In the genomic region with DNA sequence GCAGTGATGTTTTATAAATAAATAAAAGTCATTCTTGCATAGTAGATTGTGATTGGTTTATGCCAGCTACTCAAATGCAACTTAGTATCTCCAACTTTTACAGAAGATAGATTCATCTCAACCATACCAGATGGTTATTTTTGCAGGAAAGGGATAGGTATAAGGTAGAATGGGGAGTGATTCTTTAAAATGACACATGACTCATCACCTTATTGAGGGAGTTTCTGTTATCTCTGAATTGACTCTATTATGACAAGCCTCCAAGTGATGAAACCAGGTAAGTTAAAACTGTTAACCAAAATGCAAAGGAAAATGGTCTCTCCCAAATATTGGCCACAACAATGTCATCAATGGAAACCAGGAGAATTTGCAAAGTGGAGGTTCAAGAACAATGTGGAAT, we compare ENCODE assay signal across 19 cellular contexts. TPM values are rescaled to one million over a fixed set of nuclear protein-coding genes. Genes with fewer than 3 reads are reported as not detected.
A peak's percentile ranks its signal among the peaks of the same experiment; 100 is the strongest.
DNase-seq lines count a peak whose midpoint lies in the region; ATAC-seq lines count a peak whose summit lies in the region.
"Had no signal": no experiment of that assay in that cellular context is flagged by ENCODE, and none has a peak within 500 bp of the region (broad histone marks: within the 10 kb centered on the region; RNA-seq: fewer than 3 reads in every experiment).

No MANE protein-coding gene starts in this region.

- H3K79me2 ChIP-seq in Karpas-422 (ENCODE audit: low read length) = peaks cover 71% of the 10 kb centered on the region

- H3K4me2 ChIP-seq in Karpas-422 (ENCODE audit: low read depth, low read length, poor library complexity, severe bottlenecking) = no peak overlapping the region

- peaks cover 50% of the 10 kb centered on the region for H3K36me3 Mint-ChIP-seq in activated naive CD8-positive, alpha-beta T cell treated with anti-CD3 and anti-CD28 coated beads, Interleukin-2, amount 10 ng/mL, durations not matched to agents 7 days and 5 days
- peaks cover 46% of the 10 kb centered on the region for H3K36me3 Mint-ChIP-seq in natural killer cell treated with Interleukin-12 subunit alpha and Interleukin-12 subunit beta and Interleukin-15 and Interleukin-18, amount 100 ng/mL, for 72 hours

- no peaks in the 10 kb centered on the region for H3K9me2 ChIP-seq in Karpas-422 (replicated peaks; ENCODE audit: insufficient read depth, low read length)

- no peak overlapping the region for H2AFZ ChIP-seq in Karpas-422 (ENCODE audit: low read length)

- H3K27ac ChIP-seq in Karpas-422 (ENCODE audit: low read length) = peak overlapping the region; percentile 99
- H3K27ac ChIP-seq: C4-2B, thyroid gland had no signal

- H3K27me3 Mint-ChIP-seq in activated naive CD8-positive, alpha-beta T cell treated with anti-CD3 and anti-CD28 coated beads, Interleukin-2, amount 10 ng/mL, durations not matched to agents 7 days and 5 days = no peaks in the 10 kb centered on the region
- H3K27me3 Mint-ChIP-seq in natural killer cell treated with Interleukin-12 subunit alpha and Interleukin-12 subunit beta and Interleukin-15 and Interleukin-18, amount 100 ng/mL, for 72 hours = no peaks in the 10 kb centered on the region

- H3K4me3 Mint-ChIP-seq in activated naive CD8-positive, alpha-beta T cell treated with anti-CD3 and anti-CD28 coated beads, Interleukin-2, amount 10 ng/mL, durations not matched to agents 7 days and 5 days = peak overlapping the region; percentile 33
- peak overlapping the region; percentile 26 for H3K4me3 Mint-ChIP-seq in natural killer cell treated with Interleukin-12 subunit alpha and Interleukin-12 subunit beta and Interleukin-15 and Interleukin-18, amount 100 ng/mL, for 72 hours
- H3K4me3 Mint-ChIP-seq: neural crest cell had no signal

- peaks cover 56% of the 10 kb centered on the region for H3K36me3 ChIP-seq in Karpas-422 (ENCODE audit: insufficient read depth, low read length)
- H3K36me3 ChIP-seq: thyroid gland had no signal

- peaks cover 91% of the 10 kb centered on the region for H3K4me1 ChIP-seq in Karpas-422 (ENCODE audit: low read length)
- H3K4me1 ChIP-seq: thyroid gland had no signal

- no peaks in the 10 kb centered on the region for H3K9me3 Mint-ChIP-seq in activated naive CD8-positive, alpha-beta T cell treated with anti-CD3 and anti-CD28 coated beads, Interleukin-2, amount 10 ng/mL, durations not matched to agents 7 days and 5 days
- H3K9me3 Mint-ChIP-seq in natural killer cell treated with Interleukin-12 subunit alpha and Interleukin-12 subunit beta and Interleukin-15 and Interleukin-18, amount 100 ng/mL, for 72 hours = no peaks in the 10 kb centered on the region
- H3K9me3 Mint-ChIP-seq: neural crest cell had no signal

- H3K9ac ChIP-seq in Karpas-422 (ENCODE audit: low read length) = no peak overlapping the region

- DNase-seq in activated CD4-positive, CD25-positive, alpha-beta regulatory T cell (lab: John Stamatoyannopoulos, UW) = no peak
- DNase-seq in Karpas-422 (no peak), SKM-1 (lab: John Stamatoyannopoulos, UW; ENCODE audit: unreplicated experiment) (no peak), NCI-H2171 (lab: John Stamatoyannopoulos, UW) (no peak)
- DNase-seq in activated naive CD8-positive, alpha-beta T cell treated with anti-CD3 and anti-CD28 coated beads, Interleukin-2, amount 10 ng/mL, durations not matched to agents 7 days and 5 days = no peak
- no peak for DNase-seq in natural killer cell treated with Interleukin-12 subunit alpha and Interleukin-12 subunit beta and Interleukin-15 and Interleukin-18, amount 100 ng/mL, for 72 hours (ENCODE audit: low spot score)
- DNase-seq: activated CD8-positive, alpha-beta memory T cell treated with anti-CD3 and anti-CD28 coated beads for 24 hours; dermis blood vessel endothelial cell; kidney glomerular epithelial cell; NCI-H2171 treated with DMSO at 0.1 percent for 48 hours; NCI-H82; thyroid gland had no signal

- peak overlapping the region; percentile 44 for H3K27ac Mint-ChIP-seq in activated naive CD8-positive, alpha-beta T cell treated with anti-CD3 and anti-CD28 coated beads, Interleukin-2, amount 10 ng/mL, durations not matched to agents 7 days and 5 days
- peak overlapping the region; percentile 49 to 87 for H3K27ac Mint-ChIP-seq in natural killer cell treated with Interleukin-12 subunit alpha and Interleukin-12 subunit beta and Interleukin-15 and Interleukin-18, amount 100 ng/mL, for 72 hours

- no peak overlapping the region for H3K4me3 ChIP-seq in Karpas-422 (ENCODE audit: low read length)
- H3K4me3 ChIP-seq: thyroid gland had no signal

- H3K27me3 ChIP-seq in Karpas-422 (ENCODE audit: low read length) = no peaks in the 10 kb centered on the region
- H3K27me3 ChIP-seq: thyroid gland had no signal

- POLR2A ChIA-PET in activated naive CD8-positive, alpha-beta T cell treated with anti-CD3 and anti-CD28 coated beads, Interleukin-2, amount 10 ng/mL, durations not matched to agents 7 days and 5 days (lab: Charles Lee) = interaction anchor here (1.0 kb wide), 1 partner anchor 11 kb away, joined by 4 read pairs; no protein-coding TSS in a partner anchor

- no peaks in the 10 kb centered on the region for H4K20me1 ChIP-seq in Karpas-422 (ENCODE audit: insufficient read depth, low read depth, low read length)

- peaks cover 69% of the 10 kb centered on the region for H3K4me1 Mint-ChIP-seq in activated naive CD8-positive, alpha-beta T cell treated with anti-CD3 and anti-CD28 coated beads, Interleukin-2, amount 10 ng/mL, durations not matched to agents 7 days and 5 days
- peaks cover 55 to 60% of the 10 kb centered on the region in 2 donors for H3K4me1 Mint-ChIP-seq in natural killer cell treated with Interleukin-12 subunit alpha and Interleukin-12 subunit beta and Interleukin-15 and Interleukin-18, amount 100 ng/mL, for 72 hours (ENCODE audit: low read depth in 2 of 2)
- H3K4me1 Mint-ChIP-seq: neural crest cell had no signal

- no peaks in the 10 kb centered on the region for H3K9me3 ChIP-seq in Karpas-422 (ENCODE audit: low read length)
- H3K9me3 ChIP-seq: thyroid gland had no signal

- peak; percentile 67 to 76 for ATAC-seq in activated CD4-positive, CD25-positive, alpha-beta regulatory T cell treated with anti-CD3 and anti-CD28 coated beads, Interleukin-2, amount 50 U/mL, for 24 hours
- no peak for ATAC-seq in activated naive CD8-positive, alpha-beta T cell treated with anti-CD3 and anti-CD28 coated beads, Interleukin-2, amount 10 ng/mL, durations not matched to agents 7 days and 5 days (ENCODE audit: low read depth)
- no peak for ATAC-seq in natural killer cell treated with Interleukin-12 subunit alpha and Interleukin-12 subunit beta and Interleukin-15 and Interleukin-18, amount 100 ng/mL, for 72 hours
- ATAC-seq in GM19397 (IDR thresholded peaks at IDR 0.05; ENCODE audit: unreplicated experiment) = no peak
- ATAC-seq: Panc1 had no signal

RNA-seq across cellular contexts. Expression of gene PTPRC, which starts 54.5 kb away (rescaled TPM):
- 367 and 812 TPM in 2 replicates for total RNA-seq in Karpas-422 (2014; rRNA removed; shearing (Covaris generic); ENCODE audit: low replicate concordance)
- total RNA-seq in activated naive CD8-positive, alpha-beta T cell treated with anti-CD3 and anti-CD28 coated beads, Interleukin-2, amount 10 ng/mL, durations not matched to agents 7 days and 5 days = 100 to 1,000 TPM; 828 to 854 TPM
- total RNA-seq in natural killer cell treated with Interleukin-12 subunit alpha and Interleukin-12 subunit beta and Interleukin-15 and Interleukin-18, amount 100 ng/mL, for 72 hours = 100 to 1,000 TPM; 334 to 761 TPM
- total RNA-seq: dermis blood vessel endothelial cell, epithelial cell of proximal tubule, neural crest cell, pulmonary artery endothelial cell had no signal

Comparison
In these comparisons a context has a peak if more than half of its experiments do, and no peak if none do; other contexts are left out.
1. ATAC-seq: peak in activated CD4-positive, CD25-positive, alpha-beta regulatory T cell treated with anti-CD3 and anti-CD28 coated beads, Interleukin-2, amount 50 U/mL, for 24 hours (2 of 2); none in activated naive CD8-positive, alpha-beta T cell treated with anti-CD3 and anti-CD28 coated beads, Interleukin-2, amount 10 ng/mL, durations not matched to agents 7 days and 5 days (single experiment), natural killer cell treated with Interleukin-12 subunit alpha and Interleukin-12 subunit beta and Interleukin-15 and Interleukin-18, amount 100 ng/mL, for 72 hours (0 of 2) and GM19397 (single experiment).